8 cellular contexts compared by ENCODE assay signal in the genomic region with DNA sequence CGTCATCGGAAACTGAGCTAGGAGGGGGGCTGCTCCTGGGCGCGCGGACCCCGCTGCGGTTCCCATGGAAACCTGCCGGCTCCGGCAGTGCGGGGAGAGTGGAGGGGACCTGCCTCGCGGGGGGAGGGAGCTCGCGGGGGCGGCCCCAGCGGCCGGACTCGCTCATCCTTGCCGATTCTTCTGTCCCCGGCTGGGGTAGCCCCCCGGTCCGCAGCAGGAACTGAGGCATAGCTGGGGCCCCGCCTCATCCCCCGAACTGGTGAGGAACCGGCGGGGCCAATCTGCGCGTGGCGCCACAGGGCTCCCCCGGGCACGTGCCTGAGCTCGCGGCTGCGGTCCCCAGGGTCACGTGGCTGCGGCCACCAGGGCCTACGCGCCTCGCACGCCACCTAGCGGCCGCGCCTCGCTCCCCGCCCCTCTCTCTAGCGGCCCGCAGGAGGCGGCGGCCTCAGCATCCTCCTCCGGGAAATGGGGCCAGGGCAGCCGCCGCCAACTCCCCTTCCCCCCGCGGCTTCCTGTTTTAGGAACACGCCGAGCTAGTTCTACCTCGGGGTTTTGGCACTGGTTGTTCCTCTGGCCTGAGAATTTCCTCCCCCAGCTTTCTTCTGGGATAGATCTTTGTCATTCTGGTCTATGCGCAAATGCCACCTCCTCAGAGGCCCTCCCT. TPM values are rescaled to one million over a fixed set of nuclear protein-coding genes. Genes with fewer than 3 reads are reported as not detected.
A peak's percentile ranks its signal among the peaks of the same experiment; 100 is the strongest.
DNase-seq lines count a peak whose midpoint lies in the region; ATAC-seq and TF ChIP-seq lines count a peak whose summit lies in the region.

No MANE protein-coding gene starts in this region.

- 0 out of 2 replicates have a peak overlapping the region, but pooled peaks have one; percentile 30 for H2AFZ ChIP-seq in OCI-LY3 (ENCODE audit: low read depth, low read length)

- H3K27ac ChIP-seq in OCI-LY3 (ENCODE audit: low read length) = peak overlapping the region; percentile 84

- H3K4me1 ChIP-seq in Caco-2 (peaks cover 16% of the 10 kb centered on the region), OCI-LY3 (ENCODE audit: low read length) (peaks cover 27% of the 10 kb centered on the region)

- no peaks in the 10 kb centered on the region for H3K4me1 Mint-ChIP-seq in Caco-2 (ENCODE audit: low read depth, unreplicated experiment)

- CTCF ChIA-PET in Caco-2 (lab: Charles Lee) = interaction anchor here (0.5 to 1.7 kb wide), 14 partner anchors 8 to 170 kb away, joined by 3 to 42 read pairs (median 4); partner anchors contain the start of genes ECSIT, ODAD3, PRKCSH and SWSAP1

- DNase-seq in Caco-2 = peak; percentile 78 to 88
- DNase-seq in HuH-7.5 (ENCODE audit: low spot score) = peak; percentile 98
- DNase-seq in activated T-cell treated with anti-CD3 and anti-CD28 coated beads for 24 hours (ENCODE audit: low read depth) = peak; percentile 83
- DNase-seq in epithelial cell of esophagus (ENCODE audit: low read depth) = peak; percentile 76
- peak; percentile 85 for DNase-seq in mucosa of gallbladder (ENCODE audit: low spot score)
- peak; percentile 86 for DNase-seq in stimulated activated CD8-positive, alpha-beta memory T cell treated with anti-CD3 and anti-CD28 coated beads, Interleukin-7, amount 100 ng/mL, for 24 hours (ENCODE audit: low read depth)

- H3K9me3 ChIP-seq in Caco-2 (no peaks in the 10 kb centered on the region), OCI-LY3 (ENCODE audit: insufficient read depth, low read length) (no peaks in the 10 kb centered on the region)

- ATAC-seq in GM21423 (IDR thresholded peaks at IDR 0.05; ENCODE audit: unreplicated experiment) = peak; percentile 66

- H3K4me2 ChIP-seq in OCI-LY3 (ENCODE audit: low read length) = peak overlapping the region; percentile 67

- H3K4me3 Mint-ChIP-seq in Caco-2 (ENCODE audit: unreplicated experiment) = peak overlapping the region; percentile 71

- peaks cover 20% of the 10 kb centered on the region for H3K36me3 Mint-ChIP-seq in Caco-2 (ENCODE audit: insufficient read depth, unreplicated experiment)

- H3K27me3 ChIP-seq in Caco-2 (replicated peaks; ENCODE audit: control insufficient read depth, insufficient read depth, low read length) (no peaks in the 10 kb centered on the region; the same call in 1 of the 2 replicates), OCI-LY3 (ENCODE audit: low read depth, low read length) (no peaks in the 10 kb centered on the region)

- BruUV-seq in Caco-2 (replicated peaks; lab: Mats Ljungman, UMichigan) = no TSS peak

- peaks cover 9% of the 10 kb centered on the region for H3K27me3 Mint-ChIP-seq in Caco-2 (ENCODE audit: insufficient read depth, unreplicated experiment)

- peak overlapping the region; percentile 71 for H3K9ac ChIP-seq in OCI-LY3 (ENCODE audit: low read length)

- H4K20me1 ChIP-seq in OCI-LY3 (ENCODE audit: insufficient read depth, low read length) = no peaks in the 10 kb centered on the region

- intact Hi-C loops in Caco-2 (cut with micrococcal nuclease; ENCODE audit: unreplicated experiment) = loop anchor here (1.0 kb wide), 2 partner anchors 101 to 189 kb away; no protein-coding TSS in a partner anchor

- no peaks in the 10 kb centered on the region for H3K9me3 Mint-ChIP-seq in Caco-2 (ENCODE audit: unreplicated experiment)

- peak overlapping the region; percentile 19 for H3K27ac Mint-ChIP-seq in Caco-2 (ENCODE audit: unreplicated experiment)

- H3K36me3 ChIP-seq in Caco-2 (ENCODE audit: control insufficient read depth, insufficient read depth, low read length) (no peaks in the 10 kb centered on the region), OCI-LY3 (replicated peaks; ENCODE audit: low read depth, low read length) (no peaks in the 10 kb centered on the region)

- POLR2A ChIA-PET in Caco-2 (lab: Charles Lee) = interaction anchor here (1.0 to 1.6 kb wide), 5 partner anchors 8 to 108 kb away, joined by 3 to 7 read pairs (median 5); partner anchors contain the start of genes RGL3 and SWSAP1

- peak overlapping the region; percentile 45 for H3K4me3 ChIP-seq in Caco-2 (ENCODE audit: low read depth, low read length)
- H3K4me3 ChIP-seq in OCI-LY3 (ENCODE audit: low read length) = peak overlapping the region; percentile 75
- peak overlapping the region; percentile 5 for H3K4me3 ChIP-seq in epithelial cell of esophagus (ENCODE audit: low read length)

- H3K79me2 ChIP-seq in OCI-LY3 (ENCODE audit: low read length) = no peaks in the 10 kb centered on the region

- peak; percentile 81 to 91 for TF ChIP-seq CTCF in Caco-2 (IDR thresholded peaks at IDR 0.05; ENCODE audit: insufficient read depth in 1 of 2, low read depth in 1 of 2, low read length in 1 of 2, severe bottlenecking in 1 of 2, unreplicated experiment in 1 of 2)
- TF ChIP-seq CTCF in OCI-LY3 (IDR thresholded peaks at IDR 0.05; ENCODE audit: low read depth, low read length) = peak; percentile 90
- peak; percentile 51 for TF ChIP-seq CTCF in epithelial cell of esophagus (IDR thresholded peaks at IDR 0.05; ENCODE audit: insufficient read depth, low read depth, low read length, missing control alignments)

RNA-seq across cellular contexts. Expression of gene ELAVL3, which starts 1.7 kb away (rescaled TPM):
- total RNA-seq in Caco-2 (2022) = not detected in 2 replicates
- 0.20 TPM for total RNA-seq in mucosa of gallbladder

RNA-seq across cellular contexts. Expression of gene ZNF653, which starts 23.1 kb away (rescaled TPM):
- total RNA-seq in Caco-2 (2022) (6.1 and 8.9 TPM in 2 replicates), mucosa of gallbladder (13.8 TPM)

RNA-seq across cellular contexts. Expression of gene ECSIT, which starts 46.4 kb away (rescaled TPM):
- 39.8 and 44.8 TPM in 2 replicates for total RNA-seq in Caco-2 (2022)
- total RNA-seq in mucosa of gallbladder = 52.9 TPM

RNA-seq across cellular contexts. Expression of gene PRKCSH, which starts 47.1 kb away (rescaled TPM):
- total RNA-seq in Caco-2 (2022) (412 and 456 TPM in 2 replicates), mucosa of gallbladder (357 TPM)

RNA-seq across cellular contexts. Expression of gene ODAD3, which starts 47.6 kb away (rescaled TPM):
- total RNA-seq in Caco-2 (2022) (not detected in 2 replicates), mucosa of gallbladder (1.4 TPM)

Comparison
In these comparisons a context has a peak if more than half of its experiments do, and no peak if none do; other contexts are left out.
1. Peak in every context shown above with its lines: DNase-seq, ATAC-seq, H3K4me3 ChIP-seq and H3K27ac ChIP-seq.
2. H3K4me3 ChIP-seq: peak in every context shown above with its lines; median percentile 75 in OCI-LY3; 45 in Caco-2; 5 in epithelial cell of esophagus.